1 cellular context compared by ENCODE assay signal in the genomic region with DNA sequence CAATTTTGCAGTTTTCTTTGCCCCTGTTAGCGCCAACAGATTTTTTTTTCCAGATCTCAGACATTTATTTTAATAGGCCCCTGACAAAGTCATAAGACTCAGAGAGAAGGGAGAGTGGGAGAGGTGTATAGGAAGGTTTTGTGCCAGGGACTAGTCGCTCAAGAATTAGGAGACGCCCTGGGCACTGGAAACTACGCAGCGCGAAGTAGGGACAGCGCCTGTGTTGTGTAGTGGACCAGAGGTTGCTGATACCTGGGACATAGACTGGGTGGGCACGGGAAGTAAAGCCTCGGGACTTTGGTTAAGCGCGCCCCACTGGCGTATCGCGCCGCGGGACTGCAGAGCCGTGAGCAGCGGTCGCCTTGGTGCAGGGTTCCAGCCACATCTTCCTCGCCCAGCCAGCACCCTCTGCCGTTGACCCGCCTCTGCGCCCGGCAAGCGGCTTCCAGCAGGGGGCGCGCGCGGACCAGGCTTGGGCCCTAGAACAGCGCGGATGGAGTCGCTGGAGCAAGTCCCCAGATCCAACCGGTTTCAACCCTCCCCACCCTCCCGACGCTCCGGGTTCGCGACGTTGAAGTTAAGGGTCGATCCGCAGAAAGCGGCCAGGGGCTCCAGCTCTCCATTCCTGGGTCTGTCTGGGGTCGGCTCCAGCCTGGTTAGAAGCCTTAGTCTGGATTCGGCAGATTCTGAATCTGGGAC.
TF ChIP-seq lines count a peak whose summit lies in the region.

No MANE protein-coding gene starts in this region.

TF ChIP-seq in HepG2, 621 proteins besides CTCF, POLR2A, EP300 and RAD21 (continued from another document and continues in another):
- TF ChIP-seq KAT2B (IDR thresholded peaks at IDR 0.05; ENCODE audit: borderline replicate concordance, low read depth, low read length): no peak
- TF ChIP-seq, protein P1, sequence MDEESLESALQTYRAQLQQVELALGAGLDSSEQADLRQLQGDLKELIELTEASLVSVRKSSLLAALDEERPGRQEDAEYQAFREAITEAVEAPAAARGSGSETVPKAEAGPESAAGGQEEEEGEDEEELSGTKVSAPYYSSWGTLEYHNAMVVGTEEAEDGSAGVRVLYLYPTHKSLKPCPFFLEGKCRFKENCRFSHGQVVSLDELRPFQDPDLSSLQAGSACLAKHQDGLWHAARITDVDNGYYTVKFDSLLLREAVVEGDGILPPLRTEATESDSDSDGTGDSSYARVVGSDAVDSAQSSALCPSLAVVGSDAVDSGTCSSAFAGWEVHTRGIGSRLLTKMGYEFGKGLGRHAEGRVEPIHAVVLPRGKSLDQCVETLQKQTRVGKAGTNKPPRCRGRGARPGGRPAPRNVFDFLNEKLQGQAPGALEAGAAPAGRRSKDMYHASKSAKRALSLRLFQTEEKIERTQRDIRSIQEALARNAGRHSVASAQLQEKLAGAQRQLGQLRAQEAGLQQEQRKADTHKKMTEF (CRISPR knock-in tag; IDR thresholded peaks at IDR 0.05): no peak
- TF ChIP-seq ZNF660 (CRISPR knock-in tag; IDR thresholded peaks at IDR 0.05; ENCODE audit: borderline replicate concordance, low read depth): no peak
- TF ChIP-seq SP5 (CRISPR knock-in tag; IDR thresholded peaks at IDR 0.05; ENCODE audit: borderline replicate concordance, low read depth): no peak
- TF ChIP-seq RORA (CRISPR knock-in tag; IDR thresholded peaks at IDR 0.05): no peak
- no peak for TF ChIP-seq NKX3-1 (CRISPR knock-in tag; IDR thresholded peaks at IDR 0.05)
- no peak for TF ChIP-seq SMYD3 (CRISPR knock-in tag; IDR thresholded peaks at IDR 0.05)
- TF ChIP-seq KLF16 (CRISPR knock-in tag; IDR thresholded peaks at IDR 0.05): no peak
- TF ChIP-seq MIER3 (CRISPR knock-in tag; IDR thresholded peaks at IDR 0.05; ENCODE audit: borderline replicate concordance): no peak
- no peak for TF ChIP-seq SP1 (IDR thresholded peaks at IDR 0.05)
- TF ChIP-seq SP1 (CRISPR knock-in tag; IDR thresholded peaks at IDR 0.05): no peak
- no peak for TF ChIP-seq KMT2A (CRISPR knock-in tag; IDR thresholded peaks at IDR 0.05)
- TF ChIP-seq TAF1 (CRISPR knock-in tag; IDR thresholded peaks at IDR 0.05): no peak
- TF ChIP-seq, protein P2, sequence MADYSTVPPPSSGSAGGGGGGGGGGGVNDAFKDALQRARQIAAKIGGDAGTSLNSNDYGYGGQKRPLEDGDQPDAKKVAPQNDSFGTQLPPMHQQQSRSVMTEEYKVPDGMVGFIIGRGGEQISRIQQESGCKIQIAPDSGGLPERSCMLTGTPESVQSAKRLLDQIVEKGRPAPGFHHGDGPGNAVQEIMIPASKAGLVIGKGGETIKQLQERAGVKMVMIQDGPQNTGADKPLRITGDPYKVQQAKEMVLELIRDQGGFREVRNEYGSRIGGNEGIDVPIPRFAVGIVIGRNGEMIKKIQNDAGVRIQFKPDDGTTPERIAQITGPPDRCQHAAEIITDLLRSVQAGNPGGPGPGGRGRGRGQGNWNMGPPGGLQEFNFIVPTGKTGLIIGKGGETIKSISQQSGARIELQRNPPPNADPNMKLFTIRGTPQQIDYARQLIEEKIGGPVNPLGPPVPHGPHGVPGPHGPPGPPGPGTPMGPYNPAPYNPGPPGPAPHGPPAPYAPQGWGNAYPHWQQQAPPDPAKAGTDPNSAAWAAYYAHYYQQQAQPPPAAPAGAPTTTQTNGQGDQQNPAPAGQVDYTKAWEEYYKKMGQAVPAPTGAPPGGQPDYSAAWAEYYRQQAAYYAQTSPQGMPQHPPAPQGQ (CRISPR knock-in tag; IDR thresholded peaks at IDR 0.05; ENCODE audit: borderline replicate concordance): no peak
- no peak for TF ChIP-seq PCBP1 (IDR thresholded peaks at IDR 0.05; ENCODE audit: borderline replicate concordance, low read depth, low read length)
- TF ChIP-seq, protein P3, sequence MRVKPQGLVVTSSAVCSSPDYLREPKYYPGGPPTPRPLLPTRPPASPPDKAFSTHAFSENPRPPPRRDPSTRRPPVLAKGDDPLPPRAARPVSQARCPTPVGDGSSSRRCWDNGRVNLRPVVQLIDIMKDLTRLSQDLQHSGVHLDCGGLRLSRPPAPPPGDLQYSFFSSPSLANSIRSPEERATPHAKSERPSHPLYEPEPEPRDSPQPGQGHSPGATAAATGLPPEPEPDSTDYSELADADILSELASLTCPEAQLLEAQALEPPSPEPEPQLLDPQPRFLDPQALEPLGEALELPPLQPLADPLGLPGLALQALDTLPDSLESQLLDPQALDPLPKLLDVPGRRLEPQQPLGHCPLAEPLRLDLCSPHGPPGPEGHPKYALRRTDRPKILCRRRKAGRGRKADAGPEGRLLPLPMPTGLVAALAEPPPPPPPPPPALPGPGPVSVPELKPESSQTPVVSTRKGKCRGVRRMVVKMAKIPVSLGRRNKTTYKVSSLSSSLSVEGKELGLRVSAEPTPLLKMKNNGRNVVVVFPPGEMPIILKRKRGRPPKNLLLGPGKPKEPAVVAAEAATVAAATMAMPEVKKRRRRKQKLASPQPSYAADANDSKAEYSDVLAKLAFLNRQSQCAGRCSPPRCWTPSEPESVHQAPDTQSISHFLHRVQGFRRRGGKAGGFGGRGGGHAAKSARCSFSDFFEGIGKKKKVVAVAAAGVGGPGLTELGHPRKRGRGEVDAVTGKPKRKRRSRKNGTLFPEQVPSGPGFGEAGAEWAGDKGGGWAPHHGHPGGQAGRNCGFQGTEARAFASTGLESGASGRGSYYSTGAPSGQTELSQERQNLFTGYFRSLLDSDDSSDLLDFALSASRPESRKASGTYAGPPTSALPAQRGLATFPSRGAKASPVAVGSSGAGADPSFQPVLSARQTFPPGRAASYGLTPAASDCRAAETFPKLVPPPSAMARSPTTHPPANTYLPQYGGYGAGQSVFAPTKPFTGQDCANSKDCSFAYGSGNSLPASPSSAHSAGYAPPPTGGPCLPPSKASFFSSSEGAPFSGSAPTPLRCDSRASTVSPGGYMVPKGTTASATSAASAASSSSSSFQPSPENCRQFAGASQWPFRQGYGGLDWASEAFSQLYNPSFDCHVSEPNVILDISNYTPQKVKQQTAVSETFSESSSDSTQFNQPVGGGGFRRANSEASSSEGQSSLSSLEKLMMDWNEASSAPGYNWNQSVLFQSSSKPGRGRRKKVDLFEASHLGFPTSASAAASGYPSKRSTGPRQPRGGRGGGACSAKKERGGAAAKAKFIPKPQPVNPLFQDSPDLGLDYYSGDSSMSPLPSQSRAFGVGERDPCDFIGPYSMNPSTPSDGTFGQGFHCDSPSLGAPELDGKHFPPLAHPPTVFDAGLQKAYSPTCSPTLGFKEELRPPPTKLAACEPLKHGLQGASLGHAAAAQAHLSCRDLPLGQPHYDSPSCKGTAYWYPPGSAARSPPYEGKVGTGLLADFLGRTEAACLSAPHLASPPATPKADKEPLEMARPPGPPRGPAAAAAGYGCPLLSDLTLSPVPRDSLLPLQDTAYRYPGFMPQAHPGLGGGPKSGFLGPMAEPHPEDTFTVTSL (CRISPR knock-in tag; IDR thresholded peaks at IDR 0.05; ENCODE audit: borderline replicate concordance): no peak
- TF ChIP-seq NFIC (IDR thresholded peaks at IDR 0.05; ENCODE audit: low read length): no peak
- TF ChIP-seq, protein P4, sequence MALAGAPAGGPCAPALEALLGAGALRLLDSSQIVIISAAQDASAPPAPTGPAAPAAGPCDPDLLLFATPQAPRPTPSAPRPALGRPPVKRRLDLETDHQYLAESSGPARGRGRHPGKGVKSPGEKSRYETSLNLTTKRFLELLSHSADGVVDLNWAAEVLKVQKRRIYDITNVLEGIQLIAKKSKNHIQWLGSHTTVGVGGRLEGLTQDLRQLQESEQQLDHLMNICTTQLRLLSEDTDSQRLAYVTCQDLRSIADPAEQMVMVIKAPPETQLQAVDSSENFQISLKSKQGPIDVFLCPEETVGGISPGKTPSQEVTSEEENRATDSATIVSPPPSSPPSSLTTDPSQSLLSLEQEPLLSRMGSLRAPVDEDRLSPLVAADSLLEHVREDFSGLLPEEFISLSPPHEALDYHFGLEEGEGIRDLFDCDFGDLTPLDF (CRISPR knock-in tag; IDR thresholded peaks at IDR 0.05): no peak
- TF ChIP-seq, protein P5, sequence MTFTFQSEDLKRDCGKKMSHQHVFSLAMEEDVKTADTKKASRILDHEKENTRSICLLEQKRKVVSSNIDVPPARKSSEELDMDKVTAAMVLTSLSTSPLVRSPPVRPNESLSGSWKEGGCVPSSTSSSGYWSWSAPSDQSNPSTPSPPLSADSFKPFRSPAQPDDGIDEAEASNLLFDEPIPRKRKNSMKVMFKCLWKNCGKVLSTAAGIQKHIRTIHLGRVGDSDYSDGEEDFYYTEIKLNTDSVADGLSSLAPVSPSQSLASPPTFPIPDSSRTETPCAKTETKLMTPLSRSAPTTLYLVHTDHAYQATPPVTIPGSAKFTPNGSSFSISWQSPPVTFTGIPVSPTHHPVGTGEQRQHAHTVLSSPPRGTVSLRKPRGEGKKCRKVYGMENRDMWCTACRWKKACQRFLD (CRISPR knock-in tag; IDR thresholded peaks at IDR 0.05; ENCODE audit: borderline replicate concordance): no peak
- no peak for TF ChIP-seq TOE1 (CRISPR knock-in tag; IDR thresholded peaks at IDR 0.05)
- TF ChIP-seq ZSCAN9 (CRISPR knock-in tag; IDR thresholded peaks at IDR 0.05; ENCODE audit: borderline replicate concordance): no peak
- TF ChIP-seq ARID2 (CRISPR knock-in tag; IDR thresholded peaks at IDR 0.05; ENCODE audit: borderline replicate concordance): no peak
- TF ChIP-seq ZSCAN12 (CRISPR knock-in tag; IDR thresholded peaks at IDR 0.05): no peak
- TF ChIP-seq ZNF224 (CRISPR knock-in tag; IDR thresholded peaks at IDR 0.05): no peak
- TF ChIP-seq ZNF549 (CRISPR knock-in tag; IDR thresholded peaks at IDR 0.05): no peak
- TF ChIP-seq ZNF460 (CRISPR knock-in tag; IDR thresholded peaks at IDR 0.05; ENCODE audit: borderline replicate concordance): no peak
- TF ChIP-seq KDM2A (CRISPR knock-in tag; IDR thresholded peaks at IDR 0.05; ENCODE audit: borderline replicate concordance, low read depth): peak; percentile 89
- no peak for TF ChIP-seq PHF5A (CRISPR knock-in tag; IDR thresholded peaks at IDR 0.05; ENCODE audit: low read depth, unreplicated experiment)
- no peak for TF ChIP-seq ZNF446 (CRISPR knock-in tag; IDR thresholded peaks at IDR 0.05)
- TF ChIP-seq, protein P6, sequence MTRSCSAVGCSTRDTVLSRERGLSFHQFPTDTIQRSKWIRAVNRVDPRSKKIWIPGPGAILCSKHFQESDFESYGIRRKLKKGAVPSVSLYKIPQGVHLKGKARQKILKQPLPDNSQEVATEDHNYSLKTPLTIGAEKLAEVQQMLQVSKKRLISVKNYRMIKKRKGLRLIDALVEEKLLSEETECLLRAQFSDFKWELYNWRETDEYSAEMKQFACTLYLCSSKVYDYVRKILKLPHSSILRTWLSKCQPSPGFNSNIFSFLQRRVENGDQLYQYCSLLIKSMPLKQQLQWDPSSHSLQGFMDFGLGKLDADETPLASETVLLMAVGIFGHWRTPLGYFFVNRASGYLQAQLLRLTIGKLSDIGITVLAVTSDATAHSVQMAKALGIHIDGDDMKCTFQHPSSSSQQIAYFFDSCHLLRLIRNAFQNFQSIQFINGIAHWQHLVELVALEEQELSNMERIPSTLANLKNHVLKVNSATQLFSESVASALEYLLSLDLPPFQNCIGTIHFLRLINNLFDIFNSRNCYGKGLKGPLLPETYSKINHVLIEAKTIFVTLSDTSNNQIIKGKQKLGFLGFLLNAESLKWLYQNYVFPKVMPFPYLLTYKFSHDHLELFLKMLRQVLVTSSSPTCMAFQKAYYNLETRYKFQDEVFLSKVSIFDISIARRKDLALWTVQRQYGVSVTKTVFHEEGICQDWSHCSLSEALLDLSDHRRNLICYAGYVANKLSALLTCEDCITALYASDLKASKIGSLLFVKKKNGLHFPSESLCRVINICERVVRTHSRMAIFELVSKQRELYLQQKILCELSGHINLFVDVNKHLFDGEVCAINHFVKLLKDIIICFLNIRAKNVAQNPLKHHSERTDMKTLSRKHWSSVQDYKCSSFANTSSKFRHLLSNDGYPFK (CRISPR knock-in tag; IDR thresholded peaks at IDR 0.05; ENCODE audit: borderline replicate concordance): no peak
- TF ChIP-seq POLR2G (IDR thresholded peaks at IDR 0.05; ENCODE audit: low read depth, low read length): no peak
- TF ChIP-seq, protein P7, sequence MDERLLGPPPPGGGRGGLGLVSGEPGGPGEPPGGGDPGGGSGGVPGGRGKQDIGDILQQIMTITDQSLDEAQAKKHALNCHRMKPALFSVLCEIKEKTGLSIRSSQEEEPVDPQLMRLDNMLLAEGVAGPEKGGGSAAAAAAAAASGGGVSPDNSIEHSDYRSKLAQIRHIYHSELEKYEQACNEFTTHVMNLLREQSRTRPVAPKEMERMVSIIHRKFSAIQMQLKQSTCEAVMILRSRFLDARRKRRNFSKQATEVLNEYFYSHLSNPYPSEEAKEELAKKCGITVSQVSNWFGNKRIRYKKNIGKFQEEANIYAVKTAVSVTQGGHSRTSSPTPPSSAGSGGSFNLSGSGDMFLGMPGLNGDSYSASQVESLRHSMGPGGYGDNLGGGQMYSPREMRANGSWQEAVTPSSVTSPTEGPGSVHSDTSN (CRISPR knock-in tag; IDR thresholded peaks at IDR 0.05): no peak
